1 cellular context compared by ENCODE assay signal in the genomic region with DNA sequence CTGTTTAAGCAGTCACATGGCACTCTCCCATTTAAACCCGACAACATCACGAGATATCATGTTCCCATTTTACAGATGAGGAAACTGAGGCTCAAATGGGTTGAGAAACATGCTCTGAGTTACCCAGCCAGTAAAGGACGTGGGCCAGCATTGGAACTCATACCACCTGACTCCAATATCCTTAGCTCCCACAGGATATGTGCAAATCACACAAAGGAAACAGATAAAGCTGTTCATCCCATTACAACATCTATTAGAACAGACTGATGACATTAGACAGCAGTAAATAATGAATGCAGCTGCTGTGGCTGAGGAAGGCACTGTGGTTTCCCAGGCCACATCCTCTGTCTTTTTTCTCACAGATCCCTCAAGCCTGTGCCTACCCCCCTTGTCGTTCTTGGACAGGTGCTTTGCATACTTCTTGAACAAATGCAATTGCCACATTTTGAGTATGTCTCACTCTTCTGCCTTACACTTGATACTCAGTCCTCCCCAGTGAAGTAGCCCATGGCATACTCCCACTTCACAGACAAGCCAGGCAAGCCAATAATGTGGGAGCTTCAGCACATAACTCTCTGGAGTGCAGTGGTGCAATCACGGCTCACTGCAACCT.
TF ChIP-seq lines count a peak whose summit lies in the region.

No MANE protein-coding gene starts in this region.

TF ChIP-seq in SK-N-SH, 30 proteins besides CTCF, POLR2A, EP300 and RAD21 (continued from another document):
- TF ChIP-seq, protein P1, sequence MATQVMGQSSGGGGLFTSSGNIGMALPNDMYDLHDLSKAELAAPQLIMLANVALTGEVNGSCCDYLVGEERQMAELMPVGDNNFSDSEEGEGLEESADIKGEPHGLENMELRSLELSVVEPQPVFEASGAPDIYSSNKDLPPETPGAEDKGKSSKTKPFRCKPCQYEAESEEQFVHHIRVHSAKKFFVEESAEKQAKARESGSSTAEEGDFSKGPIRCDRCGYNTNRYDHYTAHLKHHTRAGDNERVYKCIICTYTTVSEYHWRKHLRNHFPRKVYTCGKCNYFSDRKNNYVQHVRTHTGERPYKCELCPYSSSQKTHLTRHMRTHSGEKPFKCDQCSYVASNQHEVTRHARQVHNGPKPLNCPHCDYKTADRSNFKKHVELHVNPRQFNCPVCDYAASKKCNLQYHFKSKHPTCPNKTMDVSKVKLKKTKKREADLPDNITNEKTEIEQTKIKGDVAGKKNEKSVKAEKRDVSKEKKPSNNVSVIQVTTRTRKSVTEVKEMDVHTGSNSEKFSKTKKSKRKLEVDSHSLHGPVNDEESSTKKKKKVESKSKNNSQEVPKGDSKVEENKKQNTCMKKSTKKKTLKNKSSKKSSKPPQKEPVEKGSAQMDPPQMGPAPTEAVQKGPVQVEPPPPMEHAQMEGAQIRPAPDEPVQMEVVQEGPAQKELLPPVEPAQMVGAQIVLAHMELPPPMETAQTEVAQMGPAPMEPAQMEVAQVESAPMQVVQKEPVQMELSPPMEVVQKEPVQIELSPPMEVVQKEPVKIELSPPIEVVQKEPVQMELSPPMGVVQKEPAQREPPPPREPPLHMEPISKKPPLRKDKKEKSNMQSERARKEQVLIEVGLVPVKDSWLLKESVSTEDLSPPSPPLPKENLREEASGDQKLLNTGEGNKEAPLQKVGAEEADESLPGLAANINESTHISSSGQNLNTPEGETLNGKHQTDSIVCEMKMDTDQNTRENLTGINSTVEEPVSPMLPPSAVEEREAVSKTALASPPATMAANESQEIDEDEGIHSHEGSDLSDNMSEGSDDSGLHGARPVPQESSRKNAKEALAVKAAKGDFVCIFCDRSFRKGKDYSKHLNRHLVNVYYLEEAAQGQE (IDR thresholded peaks at IDR 0.05; ENCODE audit: low read depth, low read length), result no peak
- TF ChIP-seq GABPA (IDR thresholded peaks at IDR 0.05; ENCODE audit: low read depth) (no peak), FOXJ3 (CRISPR knock-in tag; IDR thresholded peaks at IDR 0.05) (no peak), RCOR1 (IDR thresholded peaks at IDR 0.05; ENCODE audit: low read length) (no peak), TAF1 (IDR thresholded peaks at IDR 0.05; ENCODE audit: borderline replicate concordance, low read depth, low read length) (no peak), SMC3 (IDR thresholded peaks at IDR 0.05; ENCODE audit: low read depth, low read length) (no peak), FOSL2 (IDR thresholded peaks at IDR 0.05; ENCODE audit: borderline replicate concordance, low read depth) (no peak), PBX3 (IDR thresholded peaks at IDR 0.05) (no peak)
- TF ChIP-seq, protein P2, sequence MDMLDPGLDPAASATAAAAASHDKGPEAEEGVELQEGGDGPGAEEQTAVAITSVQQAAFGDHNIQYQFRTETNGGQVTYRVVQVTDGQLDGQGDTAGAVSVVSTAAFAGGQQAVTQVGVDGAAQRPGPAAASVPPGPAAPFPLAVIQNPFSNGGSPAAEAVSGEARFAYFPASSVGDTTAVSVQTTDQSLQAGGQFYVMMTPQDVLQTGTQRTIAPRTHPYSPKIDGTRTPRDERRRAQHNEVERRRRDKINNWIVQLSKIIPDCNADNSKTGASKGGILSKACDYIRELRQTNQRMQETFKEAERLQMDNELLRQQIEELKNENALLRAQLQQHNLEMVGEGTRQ (IDR thresholded peaks at IDR 0.05; ENCODE audit: borderline replicate concordance, low read depth, low read length), result no peak
- TF ChIP-seq, protein P3, sequence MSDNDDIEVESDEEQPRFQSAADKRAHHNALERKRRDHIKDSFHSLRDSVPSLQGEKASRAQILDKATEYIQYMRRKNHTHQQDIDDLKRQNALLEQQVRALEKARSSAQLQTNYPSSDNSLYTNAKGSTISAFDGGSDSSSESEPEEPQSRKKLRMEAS (IDR thresholded peaks at IDR 0.05; ENCODE audit: low read depth), result no peak
